21 cellular contexts compared by ENCODE assay signal in the genomic region with DNA sequence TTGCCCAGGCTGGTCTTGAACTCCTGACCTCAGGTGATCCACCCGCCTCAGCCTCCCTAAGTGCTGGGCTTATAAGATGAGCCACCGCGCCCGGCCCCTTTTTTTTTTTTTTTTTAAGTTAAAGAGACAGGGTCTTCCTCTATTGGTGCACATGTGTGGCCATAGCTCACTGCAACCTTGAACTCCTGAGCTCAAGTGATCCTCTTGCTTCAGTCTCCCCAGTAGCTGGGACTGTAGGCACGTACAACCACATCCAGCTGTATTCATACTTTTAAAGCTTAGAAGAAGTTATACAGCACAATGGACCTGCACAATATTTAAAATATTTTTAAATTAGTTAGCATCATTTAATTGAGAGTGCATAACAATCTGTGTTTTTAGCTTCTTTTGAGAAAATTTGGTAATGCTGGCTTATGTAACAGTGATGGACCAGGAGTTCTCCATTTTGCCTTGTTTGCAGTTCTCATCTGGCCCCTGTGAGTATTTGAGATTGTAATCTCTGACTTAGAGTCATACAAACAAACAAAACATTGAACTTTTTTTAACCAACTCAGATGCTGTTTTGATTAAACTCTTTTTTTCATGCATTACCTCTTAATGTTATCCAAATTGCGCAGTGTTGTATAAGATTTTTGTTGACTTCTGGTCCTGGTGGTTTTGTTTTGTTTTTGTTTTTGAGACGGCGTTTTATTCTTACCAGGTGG. TPM values are rescaled to one million over a fixed set of nuclear protein-coding genes. Genes with fewer than 3 reads are reported as not detected.
A peak's percentile ranks its signal among the peaks of the same experiment; 100 is the strongest.
DNase-seq lines count a peak whose midpoint lies in the region; ATAC-seq and TF ChIP-seq lines count a peak whose summit lies in the region.
"Had no signal": no experiment of that assay in that cellular context is flagged by ENCODE, and none has a peak within 500 bp of the region (broad histone marks: within the 10 kb centered on the region; RNA-seq: fewer than 3 reads in every experiment).

No MANE protein-coding gene starts in this region.

- H3K9me3 ChIP-seq in CD4-positive, alpha-beta memory T cell (ENCODE audit: control insufficient read depth in 1 of 2, low read length in 2 of 2): no peaks in the 10 kb centered on the region
- no peaks in the 10 kb centered on the region for H3K9me3 ChIP-seq in T-helper 17 cell (ENCODE audit: control insufficient read depth, low read length, poor library complexity, severe bottlenecking)
- H3K9me3 ChIP-seq in neutrophil: no peaks in the 10 kb centered on the region
- no peaks in the 10 kb centered on the region for H3K9me3 ChIP-seq in uterus
- H3K9me3 ChIP-seq: esophagus squamous epithelium, spleen had no signal

- TF ChIP-seq CTCF in neutrophil (IDR thresholded peaks at IDR 0.05) (no peak), GM23338 (conservative IDR thresholded peaks at IDR 0.05; ENCODE audit: low read depth in 2 of 2) (no peak), uterus (IDR thresholded peaks at IDR 0.05) (no peak)

- H3K79me2 ChIP-seq in GM23338 (replicated peaks; ENCODE audit: insufficient read depth): peaks cover 63% of the 10 kb centered on the region

- H3F3A ChIP-seq in GM23338 (replicated peaks; ENCODE audit: low read depth): 0 out of 2 replicates have a peak, but pooled peaks cover 3% of the 10 kb centered on the region

- intact Hi-C loops in CD4-positive, alpha-beta memory T cell (cut with micrococcal nuclease): no loop called here
- intact Hi-C loops in dendritic cell treated with granulocyte-macrophage colony-stimulating factor and Interleukin-4, amounts not matched to agents 40 ng/mL and 50 ng/mL, for 4 days (cut with micrococcal nuclease): no loop called here
- intact Hi-C loops in uterus (cut with DNase I; ENCODE audit: low total_unique reads): no loop called here

- H3K36me3 ChIP-seq in CD4-positive, alpha-beta memory T cell (ENCODE audit: insufficient read depth, low read length): peaks cover 73% of the 10 kb centered on the region
- H3K36me3 ChIP-seq in neutrophil (peaks cover 97% of the 10 kb centered on the region), GM23338 (ENCODE audit: insufficient read depth) (peaks cover 62% of the 10 kb centered on the region), uterus (no peaks in the 10 kb centered on the region)

- no peaks in the 10 kb centered on the region for H3K27me3 ChIP-seq in CD4-positive, alpha-beta memory T cell (ENCODE audit: insufficient read depth, low read length)
- H3K27me3 ChIP-seq in neutrophil (no peaks in the 10 kb centered on the region), GM23338 (ENCODE audit: insufficient read depth) (no peaks in the 10 kb centered on the region), uterus (no peaks in the 10 kb centered on the region)
- H3K27me3 ChIP-seq: esophagus squamous epithelium, spleen had no signal

- POLR2A ChIA-PET in CD4-positive, alpha-beta memory T cell (lab: Charles Lee; ENCODE audit: partially characterized antibody): interaction anchor here (0.6 to 1.4 kb wide), 6 partner anchors 10 to 125 kb away, joined by 3 to 5 read pairs (median 3); no protein-coding TSS in a partner anchor

- H3K27me3 Mint-ChIP-seq in CD4-positive, alpha-beta memory T cell: no peaks in the 10 kb centered on the region
- H3K27me3 Mint-ChIP-seq in T-helper 17 cell (no peaks in the 10 kb centered on the region), GM23338 (ENCODE audit: insufficient read depth, low read depth, poor library complexity) (peaks cover 3% of the 10 kb centered on the region)
- no peaks in the 10 kb centered on the region for H3K27me3 Mint-ChIP-seq in dendritic cell treated with granulocyte-macrophage colony-stimulating factor and Interleukin-4, amounts not matched to agents 40 ng/mL and 50 ng/mL, for 4 days

- no peak for DNase-seq in CD4-positive, alpha-beta memory T cell
- no peak for DNase-seq in T-helper 17 cell
- DNase-seq in GM23338 (ENCODE audit: low spot score): no peak
- DNase-seq in HPDE6-E6E7 (ENCODE audit: extremely low spot score): no peak
- DNase-seq in NCI-H2227 treated with DMSO at 0.1 percent for 48 hours (lab: John Stamatoyannopoulos, UW): no peak
- DNase-seq in uterus: no peak
- DNase-seq: activated CD4-positive, CD25-positive, alpha-beta regulatory T cell; activated effector memory CD4-positive, alpha-beta T cell treated with Interleukin-2 at 50 U/mL for 16 hours; AML-193; Calu3; esophagus squamous epithelium; mesendoderm; NCI-H1105; NCI-H526 treated with DMSO at 0.1 percent for 48 hours; RPMI8226; spleen; stimulated activated CD4-positive, alpha-beta T cell treated with anti-CD3 and anti-CD28 coated beads, Interleukin-4, amount 100 ng/mL, for 24 hours; T1000 had no signal

- H3K4me3 ChIP-seq in CD4-positive, alpha-beta memory T cell (ENCODE audit: low read length in 2 of 2): no peak overlapping the region
- H3K4me3 ChIP-seq in neutrophil (ENCODE audit: low read depth in 1 of 2, low read length in 1 of 2): no peak overlapping the region
- no peak overlapping the region for H3K4me3 ChIP-seq in GM23338
- H3K4me3 ChIP-seq in uterus: no peak overlapping the region
- H3K4me3 ChIP-seq: esophagus squamous epithelium, spleen had no signal

- no peak overlapping the region for H3K4me3 Mint-ChIP-seq in CD4-positive, alpha-beta memory T cell
- no peak overlapping the region for H3K4me3 Mint-ChIP-seq in T-helper 17 cell
- no peak overlapping the region for H3K4me3 Mint-ChIP-seq in dendritic cell treated with granulocyte-macrophage colony-stimulating factor and Interleukin-4, amounts not matched to agents 40 ng/mL and 50 ng/mL, for 4 days
- no peak overlapping the region for H3K4me3 Mint-ChIP-seq in GM23338
- H3K4me3 Mint-ChIP-seq: neural crest cell had no signal

- H3K9me2 ChIP-seq in GM23338 (ENCODE audit: insufficient read depth): no peaks in the 10 kb centered on the region

- peaks cover 13% of the 10 kb centered on the region; the same call in 1 of the 2 replicates for H4K20me1 ChIP-seq in GM23338 (replicated peaks; ENCODE audit: insufficient read depth)

- H3K27ac ChIP-seq in CD4-positive, alpha-beta memory T cell (ENCODE audit: low read depth, low read length): no peak overlapping the region
- H3K27ac ChIP-seq in neutrophil (peak overlapping the region; percentile 46), GM23338 (ENCODE audit: low read depth) (no peak overlapping the region; the same call in 1 of the 2 replicates), uterus (no peak overlapping the region)
- H3K27ac ChIP-seq: esophagus squamous epithelium had no signal

- ATAC-seq in T-helper 17 cell: no peak
- ATAC-seq in GM23338: no peak

- H3K9me3 Mint-ChIP-seq in CD4-positive, alpha-beta memory T cell: no peaks in the 10 kb centered on the region
- H3K9me3 Mint-ChIP-seq in dendritic cell treated with granulocyte-macrophage colony-stimulating factor and Interleukin-4, amounts not matched to agents 40 ng/mL and 50 ng/mL, for 4 days: no peaks in the 10 kb centered on the region
- H3K9me3 Mint-ChIP-seq in GM23338: no peaks in the 10 kb centered on the region
- H3K9me3 Mint-ChIP-seq: neural crest cell had no signal

- CTCF ChIA-PET in CD4-positive, alpha-beta memory T cell (lab: Charles Lee; ENCODE audit: partially characterized antibody): interaction anchor here (0.7 to 1.5 kb wide), 5 partner anchors 9 to 125 kb away, joined by 3 to 5 read pairs (median 3); no protein-coding TSS in a partner anchor

- peaks cover 39% of the 10 kb centered on the region for H3K4me1 ChIP-seq in CD4-positive, alpha-beta memory T cell (ENCODE audit: insufficient read depth, low read length)
- H3K4me1 ChIP-seq in neutrophil (ENCODE audit: control insufficient read depth in 1 of 2, insufficient read depth in 1 of 2, low read depth in 1 of 2, low read length in 1 of 2): peaks cover 0 to 3% of the 10 kb centered on the region in 2 experiments
- no peaks in the 10 kb centered on the region for H3K4me1 ChIP-seq in GM23338 (ENCODE audit: insufficient read depth)
- no peaks in the 10 kb centered on the region for H3K4me1 ChIP-seq in uterus

- no peak overlapping the region for H2AFZ ChIP-seq in GM23338

- H3K27ac Mint-ChIP-seq in CD4-positive, alpha-beta memory T cell: peak overlapping the region in 6 of 7 donors; percentile 11 to 71 (median 49)
- peak overlapping the region; percentile 82 for H3K27ac Mint-ChIP-seq in T-helper 17 cell
- peak overlapping the region; percentile 59 for H3K27ac Mint-ChIP-seq in dendritic cell treated with granulocyte-macrophage colony-stimulating factor and Interleukin-4, amounts not matched to agents 40 ng/mL and 50 ng/mL, for 4 days
- no peak overlapping the region for H3K27ac Mint-ChIP-seq in GM23338

- H3K36me3 Mint-ChIP-seq in CD4-positive, alpha-beta memory T cell: peaks cover 62 to 91% of the 10 kb centered on the region in 2 donors
- H3K36me3 Mint-ChIP-seq in T-helper 17 cell (ENCODE audit: low read depth) (peaks cover 5% of the 10 kb centered on the region), GM23338 (ENCODE audit: low read depth) (peaks cover 89% of the 10 kb centered on the region)
- peaks cover 94% of the 10 kb centered on the region for H3K36me3 Mint-ChIP-seq in dendritic cell treated with granulocyte-macrophage colony-stimulating factor and Interleukin-4, amounts not matched to agents 40 ng/mL and 50 ng/mL, for 4 days (ENCODE audit: low read depth)

- no peak for TF ChIP-seq POLR2A in uterus (IDR thresholded peaks at IDR 0.05)

- H3K4me1 Mint-ChIP-seq in CD4-positive, alpha-beta memory T cell: peaks cover 30 to 67% (median 44%) of the 10 kb centered on the region in 4 donors
- H3K4me1 Mint-ChIP-seq in T-helper 17 cell: peaks cover 34% of the 10 kb centered on the region
- peaks cover 44% of the 10 kb centered on the region for H3K4me1 Mint-ChIP-seq in dendritic cell treated with granulocyte-macrophage colony-stimulating factor and Interleukin-4, amounts not matched to agents 40 ng/mL and 50 ng/mL, for 4 days (ENCODE audit: low read depth)
- H3K4me1 Mint-ChIP-seq in GM23338: no peaks in the 10 kb centered on the region

- H3K4me2 ChIP-seq in GM23338: no peak overlapping the region

TF ChIP-seq in GM23338, 12 proteins besides CTCF, POLR2A, EP300 and RAD21:
- TF ChIP-seq ZNF331 (CRISPR knock-in tag; IDR thresholded peaks at IDR 0.05; ENCODE audit: low read depth) (no peak), ETS1 (IDR thresholded peaks at IDR 0.05) (no peak)

RNA-seq across cellular contexts. Expression of gene CHD2, which starts 33.0 kb away (rescaled TPM):
- total RNA-seq in CD4-positive, alpha-beta memory T cell: 100 to 1,000 TPM; 340 to 351 TPM
- 100 to 1,000 TPM in 1 of 2 donors, 10 to 100 TPM in 1; 28.4 to 108 TPM for polyA plus RNA-seq in CD4-positive, alpha-beta memory T cell
- total RNA-seq in T-helper 17 cell (100 to 1,000 TPM; 505 to 520 TPM), uterus (100 to 1,000 TPM in 3 of 4 donors, 10 to 100 TPM in 1; 71.0 to 166 (median 152) TPM)
- 108 and 119 TPM in 2 replicates for total RNA-seq in GM23338 (2014; rRNA removed; shearing (Covaris generic))
- polyA plus RNA-seq in GM23338 (2016; fragmentation: Nextera tagmentation; extraction: Ambion mirVana): 112 and 130 TPM in 2 replicates
